ENCODE assay signal across 25 cellular contexts in the genomic region with DNA sequence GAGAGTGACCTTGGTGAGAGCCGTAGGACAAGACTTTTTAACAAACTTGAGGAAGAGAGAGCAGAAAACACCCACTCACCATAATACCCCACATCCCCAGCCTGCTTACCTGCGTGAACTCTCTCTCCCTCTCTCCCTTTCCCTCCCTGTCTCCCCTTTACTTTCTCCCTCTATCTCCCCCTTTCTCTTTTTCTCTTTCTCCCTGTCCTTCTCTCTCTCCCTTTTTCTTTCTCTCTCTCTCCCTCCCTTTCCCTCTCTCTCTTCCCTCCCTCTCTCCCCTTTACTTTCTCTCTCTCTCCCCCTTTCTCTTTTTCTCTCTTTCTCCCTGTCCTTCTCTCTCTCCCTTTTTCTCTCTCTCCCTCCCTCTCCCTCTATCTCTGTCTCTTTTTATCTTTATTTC.
"Had no signal": no experiment of that assay in that cellular context is flagged by ENCODE, and none has a peak within 500 bp of the region (broad histone marks: within the 10 kb centered on the region; RNA-seq: fewer than 3 reads in every experiment).

No MANE protein-coding gene starts in this region.

- DNase-seq: dermis blood vessel endothelial cell; dorsolateral prefrontal cortex; effector CD4-positive, alpha-beta T cell; effector memory CD4-positive, alpha-beta T cell; esophagus squamous epithelium; foreskin fibroblast; foreskin melanocyte; gastrocnemius medialis; glutamatergic neuron; head of caudate nucleus; heart right ventricle; hippocampal formation; left cardiac atrium; left lung; left ventricle myocardium superior; lower lobe of right lung; mesenchymal stem cell; mucosa of descending colon; naive B cell had no signal

- H3K4me3 ChIP-seq: coronary artery, dorsolateral prefrontal cortex, esophagus squamous epithelium, gastrocnemius medialis, heart right ventricle, left lung, lower lobe of right lung, mucosa of descending colon had no signal

- H3K27ac ChIP-seq: coronary artery, dorsolateral prefrontal cortex, esophagus squamous epithelium, gastrocnemius medialis, heart right ventricle, left lung, lower lobe of right lung had no signal

- H3K36me3 ChIP-seq: esophagus squamous epithelium, gastrocnemius medialis, heart right ventricle, left lung, lower lobe of right lung had no signal

- H3K4me1 ChIP-seq: esophagus squamous epithelium, gastrocnemius medialis, heart right ventricle, left lung, lower lobe of right lung had no signal

- FAIRE-seq: colon, endothelial cell of umbilical vein, islet of Langerhans, keratinocyte had no signal

- H3K27me3 ChIP-seq: gastrocnemius medialis had no signal

- ATAC-seq: esophagus mucosa, gastrocnemius medialis, heart right ventricle, left cardiac atrium, left lung, left ventricle myocardium superior, lower lobe of right lung, mucosa of descending colon had no signal
